In genomic region chr5:109479260-109479860, GRCh38 we compare ENCODE assay signal across 9 cellular contexts.
A peak's percentile ranks its signal among the peaks of the same experiment; 100 is the strongest.
DNase-seq lines count a peak whose midpoint lies in the region; ATAC-seq and TF ChIP-seq lines count a peak whose summit lies in the region.
"Had no signal": no experiment of that assay in that cellular context is flagged by ENCODE, and none has a peak within 500 bp of the region (broad histone marks: within the 10 kb centered on the region; RNA-seq: fewer than 3 reads in every experiment).

No MANE protein-coding gene starts in this region.

- H3K27me3 ChIP-seq in ascending aorta (no peaks in the 10 kb centered on the region), mesenchymal stem cell (ENCODE audit: control insufficient read depth in 1 of 2, insufficient read depth in 1 of 2, low read length in 2 of 2) (peaks cover 0 to 4% of the 10 kb centered on the region in 2 experiments)

- no CpG with 5 or more reads among the region's 2 CpGs for WGBS in mesenchymal stem cell

- H3K4me3 ChIP-seq in ascending aorta (no peak overlapping the region), mesenchymal stem cell (ENCODE audit: insufficient read depth in 1 of 2, low read depth in 1 of 2, low read length in 2 of 2) (no peak overlapping the region)

- peak; percentile 56 for TF ChIP-seq RAD21 in Ishikawa (IDR thresholded peaks at IDR 0.05; ENCODE audit: low read depth)

- H2BK12ac ChIP-seq in mesenchymal stem cell (ENCODE audit: low read length in 2 of 2) = no peak overlapping the region

- intact Hi-C loops in ascending aorta (cut with DNase I) = loop anchor here (10.0 kb wide), 1 partner anchor 795 kb away; no protein-coding TSS in a partner anchor

- DNase-seq in ELR (ENCODE audit: low read depth) (peak; percentile 60), ascending aorta (ENCODE audit: low spot score in 2 of 2) (no peak), mesenchymal stem cell (peak; percentile 30), COLO829 (ENCODE audit: low spot score) (no peak)
- no peak for DNase-seq in stimulated activated CD4-positive, alpha-beta T cell treated with anti-CD3 and anti-CD28 coated beads, Interleukin-12 subunit alpha, Interleukin-12 subunit beta, amount 100 ng/mL, for 4 hours
- DNase-seq in activated naive CD8-positive, alpha-beta T cell treated with anti-CD3 and anti-CD28 coated beads, Interleukin-2, amount 50 U/mL, for 24 hours = no peak
- DNase-seq in T-helper 2 cell treated with Interferon-gamma antibody and Interleukin-4, amounts not matched to agents 5 μg/mL and 100 μg/mL, for 36 hours (ENCODE audit: low spot score) = no peak

- no peak overlapping the region for H3K4me3 Mint-ChIP-seq in activated naive CD8-positive, alpha-beta T cell treated with anti-CD3 and anti-CD28 coated beads, Interleukin-2, amount 50 U/mL, for 24 hours
- no peak overlapping the region for H3K4me3 Mint-ChIP-seq in T-helper 2 cell treated with Interferon-gamma antibody and Interleukin-4, amounts not matched to agents 5 μg/mL and 100 μg/mL, for 36 hours
- H3K4me3 Mint-ChIP-seq: IgD-negative memory B cell had no signal

- H3K23ac ChIP-seq in mesenchymal stem cell (ENCODE audit: low read length in 2 of 2) = no peak overlapping the region

- no peak overlapping the region for H2BK5ac ChIP-seq in mesenchymal stem cell (ENCODE audit: low read depth, low read length, poor library complexity, severe bottlenecking)

- no peak overlapping the region for H3K4ac ChIP-seq in mesenchymal stem cell (ENCODE audit: low read depth in 1 of 2, low read length in 2 of 2)

- no peaks in the 10 kb centered on the region for H3K36me3 ChIP-seq in ascending aorta
- H3K36me3 ChIP-seq in mesenchymal stem cell (ENCODE audit: control insufficient read depth in 1 of 2, insufficient read depth in 2 of 2, low read depth in 1 of 2, low read length in 2 of 2) = no peaks in the 10 kb centered on the region

- no peak overlapping the region for H3K27ac ChIP-seq in ascending aorta
- no peak overlapping the region for H3K27ac ChIP-seq in mesenchymal stem cell (ENCODE audit: low read length, poor library complexity, severe bottlenecking)

- no peak overlapping the region for H2BK120ac ChIP-seq in mesenchymal stem cell (ENCODE audit: low read depth, low read length)

- H3K27me3 Mint-ChIP-seq in activated naive CD8-positive, alpha-beta T cell treated with anti-CD3 and anti-CD28 coated beads, Interleukin-2, amount 50 U/mL, for 24 hours = peaks cover 2% of the 10 kb centered on the region
- peaks cover 8% of the 10 kb centered on the region for H3K27me3 Mint-ChIP-seq in T-helper 2 cell treated with Interferon-gamma antibody and Interleukin-4, amounts not matched to agents 5 μg/mL and 100 μg/mL, for 36 hours (ENCODE audit: low read depth)

- no peaks in the 10 kb centered on the region for H3K4me1 Mint-ChIP-seq in activated naive CD8-positive, alpha-beta T cell treated with anti-CD3 and anti-CD28 coated beads, Interleukin-2, amount 50 U/mL, for 24 hours
- no peaks in the 10 kb centered on the region for H3K4me1 Mint-ChIP-seq in T-helper 2 cell treated with Interferon-gamma antibody and Interleukin-4, amounts not matched to agents 5 μg/mL and 100 μg/mL, for 36 hours (ENCODE audit: low read depth)

- no peaks in the 10 kb centered on the region for H3K36me3 Mint-ChIP-seq in activated naive CD8-positive, alpha-beta T cell treated with anti-CD3 and anti-CD28 coated beads, Interleukin-2, amount 50 U/mL, for 24 hours (ENCODE audit: low read depth)
- no peaks in the 10 kb centered on the region for H3K36me3 Mint-ChIP-seq in T-helper 2 cell treated with Interferon-gamma antibody and Interleukin-4, amounts not matched to agents 5 μg/mL and 100 μg/mL, for 36 hours (ENCODE audit: low read depth)
- H3K36me3 Mint-ChIP-seq: IgD-negative memory B cell had no signal

- no peak overlapping the region for H2BK15ac ChIP-seq in mesenchymal stem cell (ENCODE audit: low read depth, poor library complexity, severe bottlenecking)

- H3K14ac ChIP-seq in mesenchymal stem cell (ENCODE audit: low read length in 2 of 2) = no peak overlapping the region

- TF ChIP-seq EP300 in Ishikawa (IDR thresholded peaks at IDR 0.05; ENCODE audit: borderline replicate concordance) = no peak

- peak in 2 of 3 experiments; percentile 13 to 26 for TF ChIP-seq CTCF in ascending aorta (IDR thresholded peaks at IDR 0.05)

- no peaks in the 10 kb centered on the region for H3K9me3 Mint-ChIP-seq in activated naive CD8-positive, alpha-beta T cell treated with anti-CD3 and anti-CD28 coated beads, Interleukin-2, amount 50 U/mL, for 24 hours
- no peaks in the 10 kb centered on the region for H3K9me3 Mint-ChIP-seq in T-helper 2 cell treated with Interferon-gamma antibody and Interleukin-4, amounts not matched to agents 5 μg/mL and 100 μg/mL, for 36 hours
- H3K9me3 Mint-ChIP-seq: IgD-negative memory B cell had no signal

- H4K91ac ChIP-seq in mesenchymal stem cell (ENCODE audit: low read length) = no peak overlapping the region

- H4K8ac ChIP-seq in mesenchymal stem cell (ENCODE audit: low read length) = no peak overlapping the region

- H3K9me3 ChIP-seq in ascending aorta = no peaks in the 10 kb centered on the region
- no peaks in the 10 kb centered on the region for H3K9me3 ChIP-seq in mesenchymal stem cell (ENCODE audit: control insufficient read depth, low read length)

- no peak overlapping the region for H3K9ac ChIP-seq in mesenchymal stem cell (ENCODE audit: low read length)

- H2AFZ ChIP-seq in mesenchymal stem cell (ENCODE audit: low read depth, low read length) = no peak overlapping the region

- H3K4me1 ChIP-seq in ascending aorta (no peaks in the 10 kb centered on the region), mesenchymal stem cell (ENCODE audit: control insufficient read depth, insufficient read depth, low read depth, low read length) (no peaks in the 10 kb centered on the region)

- no peaks in the 10 kb centered on the region for H3K79me1 ChIP-seq in mesenchymal stem cell (replicated peaks; ENCODE audit: low read length, poor library complexity, severe bottlenecking)

- no peak overlapping the region for H3K4me2 ChIP-seq in mesenchymal stem cell (ENCODE audit: low read length, poor library complexity, severe bottlenecking)

- no peak for ATAC-seq in activated naive CD8-positive, alpha-beta T cell treated with anti-CD3 and anti-CD28 coated beads, Interleukin-2, amount 50 U/mL, for 24 hours

- no peak overlapping the region for H3K27ac Mint-ChIP-seq in activated naive CD8-positive, alpha-beta T cell treated with anti-CD3 and anti-CD28 coated beads, Interleukin-2, amount 50 U/mL, for 24 hours
- no peak overlapping the region for H3K27ac Mint-ChIP-seq in T-helper 2 cell treated with Interferon-gamma antibody and Interleukin-4, amounts not matched to agents 5 μg/mL and 100 μg/mL, for 36 hours
- H3K27ac Mint-ChIP-seq: IgD-negative memory B cell had no signal

- H3K18ac ChIP-seq in mesenchymal stem cell (ENCODE audit: low read depth in 1 of 2, low read length in 2 of 2) = no peak overlapping the region

- H2AK5ac ChIP-seq in mesenchymal stem cell (ENCODE audit: low read length, severe bottlenecking) = no peak overlapping the region

TF ChIP-seq in Ishikawa, 13 proteins besides CTCF, POLR2A, EP300 and RAD21:
- no peak for TF ChIP-seq NFIC (IDR thresholded peaks at IDR 0.05)
- no peak for TF ChIP-seq MAX (IDR thresholded peaks at IDR 0.05)
- TF ChIP-seq TCF12 (IDR thresholded peaks at IDR 0.05; ENCODE audit: low read depth) = no peak
- TF ChIP-seq TAF1 (IDR thresholded peaks at IDR 0.05; ENCODE audit: low read depth) = no peak
- TF ChIP-seq ZBTB7A (IDR thresholded peaks at IDR 0.05; ENCODE audit: low read depth) = no peak
- TF ChIP-seq YY1 (IDR thresholded peaks at IDR 0.05; ENCODE audit: low read depth) = no peak
- no peak for TF ChIP-seq CREB1 (IDR thresholded peaks at IDR 0.05; ENCODE audit: low read depth)
- TF ChIP-seq FOXM1 (IDR thresholded peaks at IDR 0.05; ENCODE audit: borderline replicate concordance, low read depth) = no peak
- TF ChIP-seq EGR1 (IDR thresholded peaks at IDR 0.05) = no peak
- TF ChIP-seq TEAD4 (IDR thresholded peaks at IDR 0.05) = no peak
- TF ChIP-seq REST (IDR thresholded peaks at IDR 0.05; ENCODE audit: low read depth) = no peak
- TF ChIP-seq CEBPB (IDR thresholded peaks at IDR 0.05) = no peak
- TF ChIP-seq USF1 (IDR thresholded peaks at IDR 0.05) = no peak

Comparison
In these comparisons a context has a peak if more than half of its experiments do, and no peak if none do; other contexts are left out.
1. DNase-seq: peak in ELR (single experiment) and mesenchymal stem cell (single experiment); none in ascending aorta (0 of 2), stimulated activated CD4-positive, alpha-beta T cell treated with anti-CD3 and anti-CD28 coated beads, Interleukin-12 subunit alpha, Interleukin-12 subunit beta, amount 100 ng/mL, for 4 hours (single experiment), COLO829 (single experiment), activated naive CD8-positive, alpha-beta T cell treated with anti-CD3 and anti-CD28 coated beads, Interleukin-2, amount 50 U/mL, for 24 hours (single experiment) and T-helper 2 cell treated with Interferon-gamma antibody and Interleukin-4, amounts not matched to agents 5 μg/mL and 100 μg/mL, for 36 hours (single experiment).